Comparison of ENCODE assay signal across 2 cellular contexts in the genomic region with DNA sequence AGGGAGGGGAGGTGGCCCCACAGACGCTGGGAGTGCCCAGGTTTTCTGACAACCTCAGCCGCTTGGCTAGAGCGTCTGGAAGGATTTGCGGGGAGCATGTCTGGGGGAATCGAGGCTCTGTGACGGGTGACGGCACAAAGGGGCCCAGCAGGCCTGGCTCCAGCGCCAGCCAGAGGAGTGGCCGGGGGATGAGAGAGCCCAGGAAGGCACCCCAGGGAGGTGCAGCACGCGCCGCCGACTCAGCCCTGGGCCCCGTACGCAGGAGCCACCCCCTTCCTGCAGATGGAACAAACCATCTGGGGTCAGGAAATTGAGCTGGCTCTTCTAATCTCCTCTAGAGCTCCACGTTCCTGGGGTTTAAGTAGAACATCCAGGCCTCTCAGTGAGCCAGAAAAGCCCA.
TF ChIP-seq lines count a peak whose summit lies in the region.

No MANE protein-coding gene starts in this region.

TF ChIP-seq in HEK293, 187 proteins besides CTCF, POLR2A, EP300 and RAD21 (continued from another document):
- TF ChIP-seq, protein P1, sequence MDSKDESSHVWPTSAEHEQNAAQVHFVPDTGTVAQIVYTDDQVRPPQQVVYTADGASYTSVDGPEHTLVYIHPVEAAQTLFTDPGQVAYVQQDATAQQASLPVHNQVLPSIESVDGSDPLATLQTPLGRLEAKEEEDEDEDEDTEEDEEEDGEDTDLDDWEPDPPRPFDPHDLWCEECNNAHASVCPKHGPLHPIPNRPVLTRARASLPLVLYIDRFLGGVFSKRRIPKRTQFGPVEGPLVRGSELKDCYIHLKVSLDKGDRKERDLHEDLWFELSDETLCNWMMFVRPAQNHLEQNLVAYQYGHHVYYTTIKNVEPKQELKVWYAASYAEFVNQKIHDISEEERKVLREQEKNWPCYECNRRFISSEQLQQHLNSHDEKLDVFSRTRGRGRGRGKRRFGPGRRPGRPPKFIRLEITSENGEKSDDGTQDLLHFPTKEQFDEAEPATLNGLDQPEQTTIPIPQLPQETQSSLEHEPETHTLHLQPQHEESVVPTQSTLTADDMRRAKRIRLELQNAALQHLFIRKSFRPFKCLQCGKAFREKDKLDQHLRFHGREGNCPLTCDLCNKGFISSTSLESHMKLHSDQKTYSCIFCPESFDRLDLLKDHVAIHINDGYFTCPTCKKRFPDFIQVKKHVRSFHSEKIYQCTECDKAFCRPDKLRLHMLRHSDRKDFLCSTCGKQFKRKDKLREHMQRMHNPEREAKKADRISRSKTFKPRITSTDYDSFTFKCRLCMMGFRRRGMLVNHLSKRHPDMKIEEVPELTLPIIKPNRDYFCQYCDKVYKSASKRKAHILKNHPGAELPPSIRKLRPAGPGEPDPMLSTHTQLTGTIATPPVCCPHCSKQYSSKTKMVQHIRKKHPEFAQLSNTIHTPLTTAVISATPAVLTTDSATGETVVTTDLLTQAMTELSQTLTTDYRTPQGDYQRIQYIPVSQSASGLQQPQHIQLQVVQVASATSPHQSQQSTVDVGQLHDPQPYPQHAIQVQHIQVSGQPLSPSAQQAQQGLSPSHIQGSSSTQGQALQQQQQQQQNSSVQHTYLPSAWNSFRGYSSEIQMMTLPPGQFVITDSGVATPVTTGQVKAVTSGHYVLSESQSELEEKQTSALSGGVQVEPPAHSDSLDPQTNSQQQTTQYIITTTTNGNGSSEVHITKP (tag by site-specific recombination; IDR thresholded peaks at IDR 0.05): peak; percentile 95
- TF ChIP-seq, protein P2, sequence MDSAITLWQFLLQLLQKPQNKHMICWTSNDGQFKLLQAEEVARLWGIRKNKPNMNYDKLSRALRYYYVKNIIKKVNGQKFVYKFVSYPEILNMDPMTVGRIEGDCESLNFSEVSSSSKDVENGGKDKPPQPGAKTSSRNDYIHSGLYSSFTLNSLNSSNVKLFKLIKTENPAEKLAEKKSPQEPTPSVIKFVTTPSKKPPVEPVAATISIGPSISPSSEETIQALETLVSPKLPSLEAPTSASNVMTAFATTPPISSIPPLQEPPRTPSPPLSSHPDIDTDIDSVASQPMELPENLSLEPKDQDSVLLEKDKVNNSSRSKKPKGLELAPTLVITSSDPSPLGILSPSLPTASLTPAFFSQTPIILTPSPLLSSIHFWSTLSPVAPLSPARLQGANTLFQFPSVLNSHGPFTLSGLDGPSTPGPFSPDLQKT (IDR thresholded peaks at IDR 0.05; ENCODE audit: borderline replicate concordance, low read depth, low read length): no peak
- TF ChIP-seq YY1 (tag by site-specific recombination; IDR thresholded peaks at IDR 0.05): no peak
- no peak for TF ChIP-seq MZF1 (tag by site-specific recombination; IDR thresholded peaks at IDR 0.05; ENCODE audit: borderline replicate concordance)

TF ChIP-seq in HepG2, 621 proteins besides CTCF, POLR2A, EP300 and RAD21 (continued from another document):
- TF ChIP-seq BRD4 (CRISPR knock-in tag; IDR thresholded peaks at IDR 0.05) (0 out of 2 replicates have a peak, but pooled peaks have one; percentile 0), ZNF230 (CRISPR knock-in tag; IDR thresholded peaks at IDR 0.05) (no peak), DPF2 (CRISPR knock-in tag; IDR thresholded peaks at IDR 0.05; ENCODE audit: borderline replicate concordance, low read depth) (no peak)
- TF ChIP-seq, protein P1 (CRISPR knock-in tag; IDR thresholded peaks at IDR 0.05; ENCODE audit: low read depth): peak; percentile 79; the same call in 1 of the 2 replicates
- TF ChIP-seq, protein P3, sequence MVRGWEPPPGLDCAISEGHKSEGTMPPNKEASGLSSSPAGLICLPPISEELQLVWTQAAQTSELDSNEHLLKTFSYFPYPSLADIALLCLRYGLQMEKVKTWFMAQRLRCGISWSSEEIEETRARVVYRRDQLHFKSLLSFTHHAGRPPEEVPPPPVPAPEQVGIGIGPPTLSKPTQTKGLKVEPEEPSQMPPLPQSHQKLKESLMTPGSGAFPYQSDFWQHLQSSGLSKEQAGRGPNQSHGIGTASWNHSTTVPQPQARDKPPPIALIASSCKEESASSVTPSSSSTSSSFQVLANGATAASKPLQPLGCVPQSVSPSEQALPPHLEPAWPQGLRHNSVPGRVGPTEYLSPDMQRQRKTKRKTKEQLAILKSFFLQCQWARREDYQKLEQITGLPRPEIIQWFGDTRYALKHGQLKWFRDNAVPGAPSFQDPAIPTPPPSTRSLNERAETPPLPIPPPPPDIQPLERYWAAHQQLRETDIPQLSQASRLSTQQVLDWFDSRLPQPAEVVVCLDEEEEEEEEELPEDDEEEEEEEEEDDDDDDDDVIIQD (CRISPR knock-in tag; IDR thresholded peaks at IDR 0.05; ENCODE audit: low read depth): no peak
